Comparison of ENCODE assay signal across 1 cellular context in the genomic region with DNA sequence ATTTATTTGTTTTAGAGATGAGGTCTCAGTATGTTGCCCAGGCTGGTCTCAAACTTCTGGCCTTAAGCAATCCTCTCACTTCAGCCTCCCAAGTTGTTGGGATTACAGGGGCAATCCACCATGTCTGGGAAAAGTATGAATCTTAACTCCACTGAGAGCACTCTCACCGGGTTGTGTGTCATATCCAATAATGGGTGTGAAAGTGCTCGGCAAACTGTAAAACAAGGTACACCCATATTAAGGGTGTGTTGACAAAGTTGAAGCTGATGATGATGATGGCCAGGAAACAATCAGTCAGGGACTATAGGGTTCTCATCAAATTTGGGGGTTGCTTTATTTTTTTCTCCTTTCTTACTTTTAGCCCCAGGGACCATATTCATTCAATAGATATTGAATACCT.
TF ChIP-seq lines count a peak whose summit lies in the region.

No MANE protein-coding gene starts in this region.

TF ChIP-seq in HCT116, 20 proteins besides CTCF, POLR2A, EP300 and RAD21 (continued from another document):
- TF ChIP-seq, protein P1, sequence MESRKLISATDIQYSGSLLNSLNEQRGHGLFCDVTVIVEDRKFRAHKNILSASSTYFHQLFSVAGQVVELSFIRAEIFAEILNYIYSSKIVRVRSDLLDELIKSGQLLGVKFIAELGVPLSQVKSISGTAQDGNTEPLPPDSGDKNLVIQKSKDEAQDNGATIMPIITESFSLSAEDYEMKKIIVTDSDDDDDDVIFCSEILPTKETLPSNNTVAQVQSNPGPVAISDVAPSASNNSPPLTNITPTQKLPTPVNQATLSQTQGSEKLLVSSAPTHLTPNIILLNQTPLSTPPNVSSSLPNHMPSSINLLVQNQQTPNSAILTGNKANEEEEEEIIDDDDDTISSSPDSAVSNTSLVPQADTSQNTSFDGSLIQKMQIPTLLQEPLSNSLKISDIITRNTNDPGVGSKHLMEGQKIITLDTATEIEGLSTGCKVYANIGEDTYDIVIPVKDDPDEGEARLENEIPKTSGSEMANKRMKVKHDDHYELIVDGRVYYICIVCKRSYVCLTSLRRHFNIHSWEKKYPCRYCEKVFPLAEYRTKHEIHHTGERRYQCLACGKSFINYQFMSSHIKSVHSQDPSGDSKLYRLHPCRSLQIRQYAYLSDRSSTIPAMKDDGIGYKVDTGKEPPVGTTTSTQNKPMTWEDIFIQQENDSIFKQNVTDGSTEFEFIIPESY (IDR thresholded peaks at IDR 0.05; ENCODE audit: extremely low read depth, insufficient replicate concordance, low read length): no peak
- TF ChIP-seq FOSL1 (IDR thresholded peaks at IDR 0.05; ENCODE audit: low read depth) (no peak), EZH2phosphoT487 (IDR thresholded peaks at IDR 0.05; ENCODE audit: borderline replicate concordance) (no peak), SIN3A (IDR thresholded peaks at IDR 0.05; ENCODE audit: low read depth) (no peak), JUND (IDR thresholded peaks at IDR 0.05) (no peak), SRF (IDR thresholded peaks at IDR 0.05; ENCODE audit: low read depth) (no peak), EGR1 (IDR thresholded peaks at IDR 0.05; ENCODE audit: low read depth) (no peak), YY1 (IDR thresholded peaks at IDR 0.05; ENCODE audit: extremely low read depth, insufficient replicate concordance, low read depth, low read length) (no peak), EZH2 (IDR thresholded peaks at IDR 0.05) (no peak), SP1 (IDR thresholded peaks at IDR 0.05; ENCODE audit: low read depth) (no peak), ZNF274 (IDR thresholded peaks at IDR 0.05; ENCODE audit: low read depth, low read length) (no peak)
- TF ChIP-seq, protein P2, sequence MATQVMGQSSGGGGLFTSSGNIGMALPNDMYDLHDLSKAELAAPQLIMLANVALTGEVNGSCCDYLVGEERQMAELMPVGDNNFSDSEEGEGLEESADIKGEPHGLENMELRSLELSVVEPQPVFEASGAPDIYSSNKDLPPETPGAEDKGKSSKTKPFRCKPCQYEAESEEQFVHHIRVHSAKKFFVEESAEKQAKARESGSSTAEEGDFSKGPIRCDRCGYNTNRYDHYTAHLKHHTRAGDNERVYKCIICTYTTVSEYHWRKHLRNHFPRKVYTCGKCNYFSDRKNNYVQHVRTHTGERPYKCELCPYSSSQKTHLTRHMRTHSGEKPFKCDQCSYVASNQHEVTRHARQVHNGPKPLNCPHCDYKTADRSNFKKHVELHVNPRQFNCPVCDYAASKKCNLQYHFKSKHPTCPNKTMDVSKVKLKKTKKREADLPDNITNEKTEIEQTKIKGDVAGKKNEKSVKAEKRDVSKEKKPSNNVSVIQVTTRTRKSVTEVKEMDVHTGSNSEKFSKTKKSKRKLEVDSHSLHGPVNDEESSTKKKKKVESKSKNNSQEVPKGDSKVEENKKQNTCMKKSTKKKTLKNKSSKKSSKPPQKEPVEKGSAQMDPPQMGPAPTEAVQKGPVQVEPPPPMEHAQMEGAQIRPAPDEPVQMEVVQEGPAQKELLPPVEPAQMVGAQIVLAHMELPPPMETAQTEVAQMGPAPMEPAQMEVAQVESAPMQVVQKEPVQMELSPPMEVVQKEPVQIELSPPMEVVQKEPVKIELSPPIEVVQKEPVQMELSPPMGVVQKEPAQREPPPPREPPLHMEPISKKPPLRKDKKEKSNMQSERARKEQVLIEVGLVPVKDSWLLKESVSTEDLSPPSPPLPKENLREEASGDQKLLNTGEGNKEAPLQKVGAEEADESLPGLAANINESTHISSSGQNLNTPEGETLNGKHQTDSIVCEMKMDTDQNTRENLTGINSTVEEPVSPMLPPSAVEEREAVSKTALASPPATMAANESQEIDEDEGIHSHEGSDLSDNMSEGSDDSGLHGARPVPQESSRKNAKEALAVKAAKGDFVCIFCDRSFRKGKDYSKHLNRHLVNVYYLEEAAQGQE (IDR thresholded peaks at IDR 0.05; ENCODE audit: low read depth): no peak
